ENCODE assay signal across 9 cellular contexts in the genomic region with DNA sequence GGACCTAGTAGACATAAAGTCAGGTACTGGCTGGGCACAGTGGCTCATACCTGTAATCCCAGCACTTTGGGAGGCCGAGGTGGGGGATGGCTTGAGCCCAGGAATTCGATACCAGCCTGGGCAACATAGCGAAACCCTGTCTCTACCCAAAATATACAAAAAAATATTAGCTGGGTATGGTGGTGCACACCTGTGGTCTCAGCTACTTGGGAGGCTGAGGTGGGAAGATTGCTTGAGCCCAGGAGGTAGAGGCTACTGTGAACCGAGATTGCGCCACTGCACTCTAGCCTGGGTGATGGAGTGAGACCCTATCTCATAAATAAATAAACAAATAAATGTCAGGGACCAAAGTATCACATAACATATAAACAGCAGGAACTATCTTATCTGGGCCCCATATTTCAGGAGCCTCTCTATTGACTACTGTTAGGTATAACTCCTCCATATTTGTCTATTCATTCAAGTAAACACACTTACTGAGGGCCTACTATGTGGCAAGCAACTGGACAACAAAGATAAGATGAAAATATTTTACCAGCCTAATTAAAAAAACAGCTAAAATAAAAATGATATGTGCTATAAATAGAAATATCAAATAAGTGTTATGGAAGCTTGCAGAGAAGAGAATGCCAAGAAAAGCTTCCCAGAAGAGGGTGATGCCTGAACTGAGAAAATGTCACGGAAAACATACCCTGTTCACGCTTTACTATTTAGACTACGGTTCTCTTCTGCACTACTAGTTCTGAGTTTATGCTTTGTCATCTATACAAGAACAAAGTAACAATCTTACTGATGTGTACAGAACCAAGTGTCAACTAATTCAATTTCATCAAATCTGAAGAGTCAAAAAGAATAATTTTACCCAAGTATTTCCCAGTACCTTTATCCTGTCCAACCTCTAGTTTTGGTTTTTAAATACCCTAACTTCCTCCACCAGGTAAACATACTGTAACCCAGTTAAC. TPM values are rescaled to one million over a fixed set of nuclear protein-coding genes. Genes with fewer than 3 reads are reported as not detected.
DNase-seq lines count a peak whose midpoint lies in the region; ATAC-seq, FAIRE-seq and TF ChIP-seq lines count a peak whose summit lies in the region.
"Had no signal": no experiment of that assay in that cellular context is flagged by ENCODE, and none has a peak within 500 bp of the region (broad histone marks: within the 10 kb centered on the region; RNA-seq: fewer than 3 reads in every experiment).

No MANE protein-coding gene starts in this region.

- peaks cover 0 to 22% (median 14%) of the 10 kb centered on the region in 5 donors for H3K36me3 ChIP-seq in subcutaneous abdominal adipose tissue (ENCODE audit: control insufficient read depth in 5 of 5, insufficient read depth in 5 of 5, low read length in 5 of 5)

- H3K27ac Mint-ChIP-seq in activated naive CD8-positive, alpha-beta T cell treated with anti-CD3 and anti-CD28 coated beads, Interleukin-2, amount 10 ng/mL, durations not matched to agents 7 days and 5 days: peak overlapping the region; percentile 94

- DNase-seq in activated CD8-positive, alpha-beta memory T cell treated with anti-CD3 and anti-CD28 coated beads for 24 hours: peak; percentile 26
- DNase-seq in activated CD8-positive, alpha-beta memory T cell treated with anti-CD3 and anti-CD28 coated beads, Interleukin-2, amount 50 U/mL, for 4 hours: no peak
- no peak for DNase-seq in activated naive CD8-positive, alpha-beta T cell treated with anti-CD3 and anti-CD28 coated beads, Interleukin-2, amount 10 ng/mL, durations not matched to agents 7 days and 5 days
- DNase-seq in left kidney (ENCODE audit: low read depth, low spot score) (peak; percentile 4), head of caudate nucleus (no peak), D721Med (ENCODE audit: insufficient read length, low spot score) (no peak)
- DNase-seq: COR-L47 had no signal

- TF ChIP-seq CTCF in D721Med (IDR thresholded peaks at IDR 0.05; ENCODE audit: insufficient read depth, missing control alignments): no peak

- H3K9me3 Mint-ChIP-seq in activated naive CD8-positive, alpha-beta T cell treated with anti-CD3 and anti-CD28 coated beads, Interleukin-2, amount 10 ng/mL, durations not matched to agents 7 days and 5 days: no peaks in the 10 kb centered on the region

- no peaks in the 10 kb centered on the region for H3K27me3 ChIP-seq in subcutaneous abdominal adipose tissue (ENCODE audit: control insufficient read depth in 5 of 5, insufficient read depth in 4 of 5, low read length in 5 of 5)

- no peak for FAIRE-seq in D721Med (lab: Jason Lieb, UNC)

- intact Hi-C loops in head of caudate nucleus (cut with DNase I): loop anchor here (5.0 kb wide), 1 partner anchor 47 kb away; a partner anchor contains a TSS

- peak overlapping the region; percentile 93 for H3K4me3 Mint-ChIP-seq in activated naive CD8-positive, alpha-beta T cell treated with anti-CD3 and anti-CD28 coated beads, Interleukin-2, amount 10 ng/mL, durations not matched to agents 7 days and 5 days

- no peak for ATAC-seq in activated naive CD8-positive, alpha-beta T cell treated with anti-CD3 and anti-CD28 coated beads, Interleukin-2, amount 10 ng/mL, durations not matched to agents 7 days and 5 days (ENCODE audit: low read depth)
- no peak for ATAC-seq in GM21717 (IDR thresholded peaks at IDR 0.05; ENCODE audit: unreplicated experiment)

- H3K9me3 ChIP-seq in subcutaneous abdominal adipose tissue (ENCODE audit: control insufficient read depth in 5 of 5, low read length in 5 of 5): no peaks in the 10 kb centered on the region

- peaks cover 3 to 33% (median 26%) of the 10 kb centered on the region in 5 donors for H3K4me1 ChIP-seq in subcutaneous abdominal adipose tissue (ENCODE audit: control insufficient read depth in 5 of 5, insufficient read depth in 5 of 5, low read length in 5 of 5)

- peaks cover 21% of the 10 kb centered on the region for H3K36me3 Mint-ChIP-seq in activated naive CD8-positive, alpha-beta T cell treated with anti-CD3 and anti-CD28 coated beads, Interleukin-2, amount 10 ng/mL, durations not matched to agents 7 days and 5 days

- H3K27me3 Mint-ChIP-seq in activated naive CD8-positive, alpha-beta T cell treated with anti-CD3 and anti-CD28 coated beads, Interleukin-2, amount 10 ng/mL, durations not matched to agents 7 days and 5 days: no peaks in the 10 kb centered on the region

- peak overlapping the region; percentile 92 to 97 (median 96) for H3K4me3 ChIP-seq in subcutaneous abdominal adipose tissue (ENCODE audit: low read depth in 1 of 5, low read length in 5 of 5)

- peak overlapping the region; percentile 57 to 99 (median 97) for H3K9ac ChIP-seq in subcutaneous abdominal adipose tissue (ENCODE audit: low read length in 5 of 5)

- peaks cover 41% of the 10 kb centered on the region for H3K4me1 Mint-ChIP-seq in activated naive CD8-positive, alpha-beta T cell treated with anti-CD3 and anti-CD28 coated beads, Interleukin-2, amount 10 ng/mL, durations not matched to agents 7 days and 5 days

- POLR2A ChIA-PET in activated naive CD8-positive, alpha-beta T cell treated with anti-CD3 and anti-CD28 coated beads, Interleukin-2, amount 10 ng/mL, durations not matched to agents 7 days and 5 days (lab: Charles Lee): interaction anchor here (1.2 to 3.3 kb wide), 3 partner anchors 10 to 59 kb away, joined by 3 to 15 read pairs (median 11); a partner anchor contains a TSS

- peak overlapping the region; percentile 92 for H3K27ac ChIP-seq in subcutaneous abdominal adipose tissue (ENCODE audit: low read depth, low read length)

RNA-seq across cellular contexts. Expression of a gene that starts 1.9 kb away (rescaled TPM):
- total RNA-seq in activated naive CD8-positive, alpha-beta T cell treated with anti-CD3 and anti-CD28 coated beads, Interleukin-2, amount 10 ng/mL, durations not matched to agents 7 days and 5 days: 10 to 100 TPM; 91.4 to 96.7 TPM

RNA-seq across cellular contexts. Expression of a gene that starts 12.9 kb away (rescaled TPM):
- total RNA-seq in activated naive CD8-positive, alpha-beta T cell treated with anti-CD3 and anti-CD28 coated beads, Interleukin-2, amount 10 ng/mL, durations not matched to agents 7 days and 5 days: 10 to 100 TPM; 21.8 to 22.7 TPM

RNA-seq across cellular contexts. Expression of a gene that starts 45.3 kb away (rescaled TPM):
- total RNA-seq in activated naive CD8-positive, alpha-beta T cell treated with anti-CD3 and anti-CD28 coated beads, Interleukin-2, amount 10 ng/mL, durations not matched to agents 7 days and 5 days: 100 to 1,000 TPM; 154 to 159 TPM

Comparison
In these comparisons a context has a peak if more than half of its experiments do, and no peak if none do; other contexts are left out.
1. DNase-seq: peak in activated CD8-positive, alpha-beta memory T cell treated with anti-CD3 and anti-CD28 coated beads for 24 hours (single experiment) and left kidney (single experiment); none in activated CD8-positive, alpha-beta memory T cell treated with anti-CD3 and anti-CD28 coated beads, Interleukin-2, amount 50 U/mL, for 4 hours (single experiment), activated naive CD8-positive, alpha-beta T cell treated with anti-CD3 and anti-CD28 coated beads, Interleukin-2, amount 10 ng/mL, durations not matched to agents 7 days and 5 days (single experiment), head of caudate nucleus (0 of 42) and D721Med (single experiment).